Comparison of ENCODE assay signal across 8 cellular contexts in the genomic region with DNA sequence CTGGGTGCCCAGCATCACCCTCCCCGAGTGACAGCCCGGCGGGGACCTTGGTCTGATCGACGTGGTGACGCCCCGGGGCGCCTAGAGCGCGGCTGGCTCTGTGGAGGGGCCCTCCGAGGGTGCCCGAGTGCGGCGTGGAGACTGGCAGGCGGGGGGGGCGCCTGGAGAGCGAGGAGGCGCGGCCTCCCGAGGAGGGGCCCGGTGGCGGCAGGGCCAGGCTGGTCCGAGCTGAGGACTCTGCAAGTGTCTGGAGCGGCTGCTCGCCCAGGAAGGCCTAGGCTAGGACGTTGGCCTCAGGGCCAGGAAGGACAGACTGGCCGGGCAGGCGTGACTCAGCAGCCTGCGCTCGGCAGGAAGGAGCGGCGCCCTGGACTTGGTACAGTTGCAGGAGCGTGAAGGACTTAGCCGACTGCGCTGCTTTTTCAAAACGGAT. TPM values are rescaled to one million over a fixed set of nuclear protein-coding genes. Genes with fewer than 3 reads are reported as not detected.
DNase-seq lines count a peak whose midpoint lies in the region; ATAC-seq, FAIRE-seq and TF ChIP-seq lines count a peak whose summit lies in the region.

No MANE protein-coding gene starts in this region.

- H3K36me3 ChIP-seq in kidney (ENCODE audit: control insufficient read depth in 1 of 2, insufficient read depth in 2 of 2, low read length in 2 of 2) (no peaks in the 10 kb centered on the region), skeletal muscle satellite cell (ENCODE audit: insufficient read depth, low read length) (no peaks in the 10 kb centered on the region)

- H3K4me3 ChIP-seq in coronary artery (peak overlapping the region; percentile 95), kidney (ENCODE audit: low read length in 2 of 2) (peak overlapping the region; percentile 68 to 73), skeletal muscle satellite cell (ENCODE audit: low read length) (peak overlapping the region; percentile 77)

- ATAC-seq in activated CD4-positive, alpha-beta T cell treated with anti-CD3 and anti-CD28 coated beads for 36 hours = peak; percentile 10
- ATAC-seq in GM21737 (IDR thresholded peaks at IDR 0.05; ENCODE audit: unreplicated experiment) = no peak

- H3K4me1 ChIP-seq in kidney (ENCODE audit: control insufficient read depth in 1 of 2, insufficient read depth in 1 of 2, low read depth in 1 of 2, low read length in 2 of 2) = peaks cover 15 to 19% of the 10 kb centered on the region in 2 donors
- peaks cover 43% of the 10 kb centered on the region for H3K4me1 ChIP-seq in skeletal muscle satellite cell (ENCODE audit: control insufficient read depth, insufficient read depth, low read length)

- peak overlapping the region; percentile 74 for H3K4me3 Mint-ChIP-seq in activated CD4-positive, alpha-beta T cell treated with anti-CD3 and anti-CD28 coated beads for 36 hours

- FAIRE-seq in kidney (lab: Jason Lieb, UNC) = no peak

- H3K9me3 ChIP-seq in kidney (ENCODE audit: control insufficient read depth in 1 of 2, low read length in 2 of 2) (no peaks in the 10 kb centered on the region), skeletal muscle satellite cell (replicated peaks; ENCODE audit: low read length) (no peaks in the 10 kb centered on the region)

- H3K9ac ChIP-seq in kidney (ENCODE audit: low read length in 2 of 2) (peak overlapping the region in 1 of 2 donors; percentile 79), skeletal muscle satellite cell (ENCODE audit: low read depth, low read length) (peak overlapping the region; percentile 70)

- H3K36me3 Mint-ChIP-seq in activated CD4-positive, alpha-beta T cell treated with anti-CD3 and anti-CD28 coated beads for 36 hours (ENCODE audit: low read depth) = no peaks in the 10 kb centered on the region

- peaks cover 33% of the 10 kb centered on the region for H3K4me1 Mint-ChIP-seq in activated CD4-positive, alpha-beta T cell treated with anti-CD3 and anti-CD28 coated beads for 36 hours

- peaks cover 14% of the 10 kb centered on the region for H3K27me3 ChIP-seq in skeletal muscle satellite cell (ENCODE audit: control insufficient read depth, insufficient read depth, low read length)

- H3K27ac Mint-ChIP-seq in activated CD4-positive, alpha-beta T cell treated with anti-CD3 and anti-CD28 coated beads for 36 hours = peak overlapping the region; percentile 9

- intact Hi-C loops in activated CD4-positive, alpha-beta T cell treated with anti-CD3 and anti-CD28 coated beads for 36 hours (cut with DNase I, micrococcal nuclease) = loop anchor here in 1 of 2 experiments (10.0 kb wide), 2 partner anchors 139 to 1149 kb away; no protein-coding TSS in a partner anchor
- intact Hi-C loops in kidney (cut with DNase I) = no loop called here

- DNase-seq in COLO829 (ENCODE audit: low spot score) = peak; percentile 48
- DNase-seq in HuH-7.5 (ENCODE audit: low spot score) = peak; percentile 46
- peak; percentile 59 for DNase-seq in activated CD4-positive, alpha-beta T cell treated with anti-CD3 and anti-CD28 coated beads for 36 hours
- peak; percentile 87 for DNase-seq in coronary artery (ENCODE audit: low spot score)
- peak; percentile 95 for DNase-seq in kidney
- DNase-seq in NCI-H1436 (lab: John Stamatoyannopoulos, UW) = no peak

- TF ChIP-seq CTCF in coronary artery (IDR thresholded peaks at IDR 0.05) (no peak), kidney (IDR thresholded peaks at IDR 0.05; ENCODE audit: borderline replicate concordance, extremely low read depth, insufficient read depth) (no peak)

- POLR2A ChIA-PET in activated CD4-positive, alpha-beta T cell treated with anti-CD3 and anti-CD28 coated beads for 36 hours (lab: Charles Lee) = interaction anchor here (0.5 kb wide), 1 partner anchor 298 kb away, joined by 9 read pairs; no protein-coding TSS in a partner anchor

- CTCF ChIA-PET in activated CD4-positive, alpha-beta T cell treated with anti-CD3 and anti-CD28 coated beads for 36 hours (lab: Charles Lee) = interaction anchor here (1.2 to 1.8 kb wide), 3 partner anchors 8 to 493 kb away, joined by 3 to 6 read pairs (median 4); no protein-coding TSS in a partner anchor

- H3K4me2 ChIP-seq in skeletal muscle satellite cell (ENCODE audit: low read length) = peak overlapping the region; percentile 97

- H3K27me3 Mint-ChIP-seq in activated CD4-positive, alpha-beta T cell treated with anti-CD3 and anti-CD28 coated beads for 36 hours = peaks cover 2% of the 10 kb centered on the region

- no peaks in the 10 kb centered on the region for H3K9me3 Mint-ChIP-seq in activated CD4-positive, alpha-beta T cell treated with anti-CD3 and anti-CD28 coated beads for 36 hours (ENCODE audit: low read depth)

- H3K27ac ChIP-seq in coronary artery (peak overlapping the region; percentile 97 to 99), kidney (ENCODE audit: low read depth in 2 of 2, low read length in 2 of 2) (peak overlapping the region; percentile 85 to 88)

RNA-seq across cellular contexts. Expression of a gene that starts 1.3 kb away (rescaled TPM):
- 1 to 10 TPM; 1.2 to 1.6 TPM for total RNA-seq in activated CD4-positive, alpha-beta T cell treated with anti-CD3 and anti-CD28 coated beads for 36 hours
- total RNA-seq in kidney = 7.3 TPM
- 48.4 TPM for polyA plus RNA-seq in kidney (ENCODE audit: insufficient read depth, low read depth, low replicate concordance)
- total RNA-seq in skeletal muscle satellite cell (2012; rRNA removed) = 0.76 and 1.5 TPM in 2 replicates
